19 cellular contexts compared by ENCODE assay signal in genomic region chr1:244974550-244974949, GRCh38.
DNase-seq lines count a peak whose midpoint lies in the region; ATAC-seq, FAIRE-seq and TF ChIP-seq lines count a peak whose summit lies in the region.
"Had no signal": no experiment of that assay in that cellular context is flagged by ENCODE, and none has a peak within 500 bp of the region (broad histone marks: within the 10 kb centered on the region; RNA-seq: fewer than 3 reads in every experiment).

No MANE protein-coding gene starts in this region.

- H3K4me1 ChIP-seq in hepatocyte (ENCODE audit: insufficient read depth) = peaks cover 5% of the 10 kb centered on the region

- H3K36me3 ChIP-seq in hepatocyte (replicated peaks; ENCODE audit: insufficient read depth, low read depth) = no peaks in the 10 kb centered on the region
- H3K36me3 ChIP-seq: BE2C had no signal

- no peak overlapping the region for H2AFZ ChIP-seq in hepatocyte

- no peaks in the 10 kb centered on the region for H4K20me1 ChIP-seq in hepatocyte (ENCODE audit: insufficient read depth, poor library complexity, severe bottlenecking)

- H3K36me3 Mint-ChIP-seq in T-helper 17 cell (ENCODE audit: low read depth) = peaks cover 2% of the 10 kb centered on the region
- H3K36me3 Mint-ChIP-seq in stimulated activated naive B cell treated with anti-CD40 and anti-IgM and Interleukin-4, amounts not matched to agents 10 μg/mL and 1 μg/mL and 100 μg/mL, for 72 hours = no peaks in the 10 kb centered on the region

- H3K9me3 Mint-ChIP-seq in stimulated activated naive B cell treated with anti-CD40 and anti-IgM and Interleukin-4, amounts not matched to agents 10 μg/mL and 1 μg/mL and 100 μg/mL, for 72 hours = no peaks in the 10 kb centered on the region
- H3K9me3 Mint-ChIP-seq: CD8-positive, alpha-beta T cell; H9 had no signal

- H3K4me3 ChIP-seq in hepatocyte = no peak overlapping the region
- H3K4me3 ChIP-seq: A549 had no signal

- no peak overlapping the region for H3K4me3 Mint-ChIP-seq in T-helper 17 cell
- H3K4me3 Mint-ChIP-seq in stimulated activated naive B cell treated with anti-CD40 and anti-IgM and Interleukin-4, amounts not matched to agents 10 μg/mL and 1 μg/mL and 100 μg/mL, for 72 hours = no peak overlapping the region
- H3K4me3 Mint-ChIP-seq: CD8-positive, alpha-beta T cell; H9 had no signal

- H3K27ac ChIP-seq in hepatocyte = peak overlapping the region; percentile 35
- H3K27ac ChIP-seq: A549, C4-2B had no signal

- ATAC-seq in T-helper 17 cell = no peak
- no peak for ATAC-seq in stimulated activated naive B cell treated with anti-CD40 and anti-IgM and Interleukin-4, amounts not matched to agents 10 μg/mL and 1 μg/mL and 100 μg/mL, for 72 hours (replicated peaks)
- ATAC-seq: A549; CD8-positive, alpha-beta T cell had no signal

- H3K9me2 ChIP-seq in hepatocyte (replicated peaks; ENCODE audit: insufficient read depth) = no peaks in the 10 kb centered on the region

- 89% methylated on average over 8 of the region's 8 CpGs for WGBS in hepatocyte (ENCODE audit: low lambda C conversion rate, missing lambda C conversion rate)

- TF ChIP-seq CTCF in hepatocyte (IDR thresholded peaks at IDR 0.05; ENCODE audit: poor library complexity) = no peak

- no peaks in the 10 kb centered on the region for H3K27me3 ChIP-seq in hepatocyte
- H3K27me3 ChIP-seq: BE2C had no signal

- no peak for TF ChIP-seq POLR2A in GM12891 (IDR thresholded peaks at IDR 0.05; ENCODE audit: low read depth, low read length)

- peak; percentile 30 for DNase-seq in MV-4-11 (lab: John Stamatoyannopoulos, UW)
- DNase-seq in T-helper 17 cell = no peak
- no peak for DNase-seq in hepatocyte (ENCODE audit: low spot score)
- no peak for DNase-seq in stimulated activated naive B cell treated with anti-CD40 and anti-IgM and Interleukin-4, amounts not matched to agents 10 μg/mL and 1 μg/mL and 100 μg/mL, for 72 hours
- DNase-seq in GM12891 (ENCODE audit: insufficient read length, low spot score) = no peak
- DNase-seq in H4 (ENCODE audit: low spot score) = no peak
- DNase-seq in stimulated activated CD4-positive, alpha-beta T cell treated with anti-CD3 and anti-CD28 coated beads, Interleukin-15, amount 100 ng/mL, for 24 hours = no peak
- DNase-seq: BE2C; CD8-positive, alpha-beta T cell; COR-L47; DMS153; DMS79 treated with DMSO at 0.1 percent for 48 hours; EL; H9; IMR-90 had no signal

- H3K4me1 Mint-ChIP-seq in T-helper 17 cell = peaks cover 19% of the 10 kb centered on the region
- H3K4me1 Mint-ChIP-seq in stimulated activated naive B cell treated with anti-CD40 and anti-IgM and Interleukin-4, amounts not matched to agents 10 μg/mL and 1 μg/mL and 100 μg/mL, for 72 hours = peaks cover 5 to 7% of the 10 kb centered on the region in 2 donors

- peak overlapping the region; percentile 53 for H3K27ac Mint-ChIP-seq in T-helper 17 cell
- peak overlapping the region; percentile 7 for H3K27ac Mint-ChIP-seq in stimulated activated naive B cell treated with anti-CD40 and anti-IgM and Interleukin-4, amounts not matched to agents 10 μg/mL and 1 μg/mL and 100 μg/mL, for 72 hours
- H3K27ac Mint-ChIP-seq: CD8-positive, alpha-beta T cell had no signal

- no peak overlapping the region for H3K4me2 ChIP-seq in hepatocyte

- FAIRE-seq in GM12891 (lab: Jason Lieb, UNC) = no peak
- FAIRE-seq: A549, D721Med, GM19239 had no signal

- H3K9me3 ChIP-seq in T-helper 17 cell (ENCODE audit: control insufficient read depth, low read length, poor library complexity, severe bottlenecking) (no peaks in the 10 kb centered on the region), hepatocyte (ENCODE audit: low read depth) (no peaks in the 10 kb centered on the region)
- H3K9me3 ChIP-seq: A549, BE2C had no signal

- H3K27me3 Mint-ChIP-seq in T-helper 17 cell = no peaks in the 10 kb centered on the region
- no peaks in the 10 kb centered on the region for H3K27me3 Mint-ChIP-seq in stimulated activated naive B cell treated with anti-CD40 and anti-IgM and Interleukin-4, amounts not matched to agents 10 μg/mL and 1 μg/mL and 100 μg/mL, for 72 hours

- H3K79me2 ChIP-seq in hepatocyte = peaks cover 14% of the 10 kb centered on the region

TF ChIP-seq in GM12891, 5 proteins besides CTCF, POLR2A, EP300 and RAD21:
- TF ChIP-seq TAF1 (IDR thresholded peaks at IDR 0.05; ENCODE audit: low read depth, low read length) (no peak), POU2F2 (IDR thresholded peaks at IDR 0.05; ENCODE audit: low read depth, low read length) (no peak), PAX5 (IDR thresholded peaks at IDR 0.05; ENCODE audit: insufficient read depth, low read length, severe bottlenecking) (no peak), POLR2AphosphoS5 (IDR thresholded peaks at IDR 0.05; ENCODE audit: low read depth, low read length) (no peak), SPI1 (IDR thresholded peaks at IDR 0.05; ENCODE audit: low read depth, low read length) (no peak)
